In the genomic region with DNA sequence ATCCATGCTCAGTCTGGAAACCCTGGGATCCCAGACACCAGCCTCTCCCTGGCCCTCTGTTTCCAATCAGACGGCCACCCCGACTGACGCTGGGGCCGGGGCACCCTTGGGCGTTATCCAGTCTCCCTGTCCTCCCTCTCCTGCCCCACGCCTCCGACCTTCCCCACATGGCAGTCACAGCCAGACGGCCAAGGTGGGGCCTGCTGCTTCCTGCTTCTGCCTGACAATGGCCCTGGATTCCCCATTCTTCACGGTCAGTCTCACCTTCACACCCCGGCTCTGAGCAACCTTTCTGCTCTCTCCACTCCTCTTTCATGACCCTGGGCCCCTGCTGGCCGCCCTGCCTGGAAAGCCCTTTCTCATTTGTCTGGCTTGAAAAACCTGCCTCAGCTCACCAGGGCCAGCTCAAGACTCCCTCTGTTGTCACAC, we compare ENCODE assay signal across 9 cellular contexts. TPM values are rescaled to one million over a fixed set of nuclear protein-coding genes. Genes with fewer than 3 reads are reported as not detected.
DNase-seq lines count a peak whose midpoint lies in the region; ATAC-seq lines count a peak whose summit lies in the region.
"Had no signal": no experiment of that assay in that cellular context is flagged by ENCODE, and none has a peak within 500 bp of the region (broad histone marks: within the 10 kb centered on the region; RNA-seq: fewer than 3 reads in every experiment).

No MANE protein-coding gene starts in this region.

- H3K36me3 Mint-ChIP-seq in T-helper 17 cell (ENCODE audit: low read depth), result peaks cover 2% of the 10 kb centered on the region

- H3K27me3 Mint-ChIP-seq in T-helper 17 cell, result peaks cover 34% of the 10 kb centered on the region

- no peaks in the 10 kb centered on the region for H3K9me3 ChIP-seq in T-helper 17 cell (ENCODE audit: control insufficient read depth, low read length, poor library complexity, severe bottlenecking)

- DNase-seq in stimulated activated naive CD4-positive, alpha-beta T cell treated with Interleukin-2 at 50 U/mL for 16 hours (lab: John Stamatoyannopoulos, UW), result peak; percentile 8
- no peak for DNase-seq in stimulated activated naive CD4-positive, alpha-beta T cell (lab: John Stamatoyannopoulos, UW)
- DNase-seq in T-helper 17 cell (no peak), iPS-NIHi11 (ENCODE audit: low spot score) (peak; percentile 51), NCI-H2227 treated with DMSO at 0.1 percent for 48 hours (lab: John Stamatoyannopoulos, UW) (no peak), DMS 273 (lab: John Stamatoyannopoulos, UW; ENCODE audit: unreplicated experiment) (no peak)

- peak overlapping the region; percentile 91 for H3K4me3 Mint-ChIP-seq in T-helper 17 cell
- H3K4me3 Mint-ChIP-seq: nephron had no signal

- ATAC-seq in T-helper 17 cell (no peak), HG03457 (IDR thresholded peaks at IDR 0.05; ENCODE audit: unreplicated experiment) (no peak), GM18907 (IDR thresholded peaks at IDR 0.05; ENCODE audit: unreplicated experiment) (no peak)

- H3K4me1 Mint-ChIP-seq in T-helper 17 cell, result peaks cover 26% of the 10 kb centered on the region
- H3K4me1 Mint-ChIP-seq: nephron had no signal

- peak overlapping the region; percentile 95 for H3K27ac Mint-ChIP-seq in T-helper 17 cell
- H3K27ac Mint-ChIP-seq: nephron had no signal

RNA-seq across cellular contexts. Expression of a gene that starts 6.6 kb away (rescaled TPM):
- not detected for total RNA-seq in T-helper 17 cell

Comparison
In these comparisons a context has a peak if more than half of its experiments do, and no peak if none do; other contexts are left out.
1. DNase-seq: peak in stimulated activated naive CD4-positive, alpha-beta T cell treated with Interleukin-2 at 50 U/mL for 16 hours (single experiment) and iPS-NIHi11 (single experiment); none in stimulated activated naive CD4-positive, alpha-beta T cell (0 of 6), T-helper 17 cell (0 of 3), NCI-H2227 treated with DMSO at 0.1 percent for 48 hours (single experiment) and DMS 273 (single experiment).